10 cellular contexts compared by ENCODE assay signal in genomic region chr19:15108145-15108844, GRCh38. TPM values are rescaled to one million over a fixed set of nuclear protein-coding genes. Genes with fewer than 3 reads are reported as not detected.
DNase-seq lines count a peak whose midpoint lies in the region; ATAC-seq and TF ChIP-seq lines count a peak whose summit lies in the region.
"Had no signal": no experiment of that assay in that cellular context is flagged by ENCODE, and none has a peak within 500 bp of the region (broad histone marks: within the 10 kb centered on the region; RNA-seq: fewer than 3 reads in every experiment).

No MANE protein-coding gene starts in this region.

- peaks cover 8% of the 10 kb centered on the region for H3K9me3 ChIP-seq in A673 (ENCODE audit: low read depth, low read length, poor library complexity, severe bottlenecking)
- H3K9me3 ChIP-seq in esophagus (ENCODE audit: control insufficient read depth in 2 of 2, insufficient read depth in 1 of 2, low read depth in 1 of 2, low read length in 1 of 2) = peaks cover 0 to 3% of the 10 kb centered on the region in 2 donors
- H3K9me3 ChIP-seq in muscle layer of duodenum (ENCODE audit: control insufficient read depth in 1 of 2, low read length in 2 of 2) = peaks cover 5 to 8% of the 10 kb centered on the region in 2 donors

- H3K27me3 ChIP-seq in A673 (replicated peaks; ENCODE audit: insufficient read depth, low read depth, low read length, poor library complexity) (no peaks in the 10 kb centered on the region), esophagus (ENCODE audit: control insufficient read depth in 1 of 2, insufficient read depth in 2 of 2, low read length in 2 of 2) (no peaks in the 10 kb centered on the region), muscle layer of duodenum (ENCODE audit: low read depth, low read length) (no peaks in the 10 kb centered on the region)

- H3K27ac ChIP-seq in A673 (ENCODE audit: low read depth, low read length, poor library complexity, severe bottlenecking) (peak overlapping the region; percentile 91), esophagus (ENCODE audit: low read depth in 2 of 2, low read length in 1 of 2) (peak overlapping the region; percentile 74 to 85), muscle layer of duodenum (ENCODE audit: low read length) (peak overlapping the region; percentile 75)

- POLR2A ChIA-PET in A673 (lab: Charles Lee; ENCODE audit: low non-redundant PET) = no interaction called here

- WGBS in esophagus, 2 donors = 42 to 45% methylated on average over 10 of the region's 10 CpGs

- DNase-seq in A673 (ENCODE audit: low spot score) (no peak), RPMI7951 (ENCODE audit: low read depth) (peak; percentile 27), NCI-H345 treated with DMSO at 0.1 percent for 48 hours (lab: John Stamatoyannopoulos, UW; ENCODE audit: unreplicated experiment) (no peak)
- DNase-seq: NCI-H1092 treated with DMSO at 0.1 percent for 48 hours had no signal

- intact Hi-C loops in A673 (cut with micrococcal nuclease; ENCODE audit: unreplicated experiment) = no loop called here

- H3K4me1 ChIP-seq in A673 (ENCODE audit: insufficient read depth, low read length, poor library complexity, severe bottlenecking) = peaks cover 8% of the 10 kb centered on the region
- no peaks in the 10 kb centered on the region for H3K4me1 ChIP-seq in esophagus (ENCODE audit: control insufficient read depth in 2 of 2, insufficient read depth in 2 of 2, low read length in 1 of 2)
- H3K4me1 ChIP-seq in muscle layer of duodenum (ENCODE audit: control insufficient read depth in 1 of 2, insufficient read depth in 2 of 2, low read length in 2 of 2) = peaks cover 0 to 10% of the 10 kb centered on the region in 2 donors

- ATAC-seq in activated CD4-positive, CD25-positive, alpha-beta regulatory T cell treated with anti-CD3 and anti-CD28 coated beads, Interleukin-2, amount 50 U/mL, for 24 hours = no peak
- ATAC-seq in HG03175 (IDR thresholded peaks at IDR 0.05; ENCODE audit: unreplicated experiment) (no peak), esophagus mucosa (no peak)

- H3K4me3 ChIP-seq in A673 (ENCODE audit: low read depth, low read length, poor library complexity, severe bottlenecking) (peak overlapping the region; percentile 67), esophagus (ENCODE audit: low read depth in 1 of 2, low read length in 2 of 2) (peak overlapping the region; percentile 51 to 63), muscle layer of duodenum (ENCODE audit: low read depth in 1 of 2, low read length in 2 of 2) (peak overlapping the region; percentile 67 to 73)

- H3K36me3 ChIP-seq in A673 (ENCODE audit: insufficient read depth, low read length, poor library complexity, severe bottlenecking) (peaks cover 27% of the 10 kb centered on the region), esophagus (ENCODE audit: control insufficient read depth in 2 of 2, insufficient read depth in 2 of 2, low read length in 1 of 2) (peaks cover 4 to 15% of the 10 kb centered on the region in 2 donors), muscle layer of duodenum (ENCODE audit: control insufficient read depth in 1 of 2, insufficient read depth in 2 of 2, low read length in 2 of 2) (peaks cover 3 to 32% of the 10 kb centered on the region in 2 donors)

- BruUV-seq in A673 (replicated peaks; lab: Mats Ljungman, UMichigan) = no TSS peak

- CTCF ChIA-PET in A673 (lab: Charles Lee) = no interaction called here

- no peak for TF ChIP-seq CTCF in A673 (conservative IDR thresholded peaks at IDR 0.05; ENCODE audit: low read depth, low read length)

RNA-seq across cellular contexts. Expression of gene SYDE1, which starts 1.1 kb away (rescaled TPM):
- 30.1 and 32.3 TPM in 2 replicates for total RNA-seq in A673 (2021)
- 15.0 and 23.3 TPM in 2 replicates for total RNA-seq in RPMI7951 (2014; rRNA removed; shearing (Covaris generic))
- polyA plus RNA-seq in esophagus = 1 to 10 TPM; 2.0 to 3.9 TPM
- 2.4 TPM for total RNA-seq in esophagus mucosa

RNA-seq across cellular contexts. Expression of gene OR1I1, which starts 26.3 kb away (rescaled TPM):
- total RNA-seq in A673 (2021) (not detected in 2 replicates), esophagus mucosa (not detected)
- total RNA-seq in RPMI7951 (2014; rRNA removed; shearing (Covaris generic)) = not detected in 2 replicates
- not detected for polyA plus RNA-seq in esophagus
- total RNA-seq: omental fat pad had no signal

RNA-seq across cellular contexts. Expression of gene CASP14, which starts 59.0 kb away (rescaled TPM):
- total RNA-seq in A673 (2021) (not detected in 2 replicates), esophagus mucosa (0.16 TPM)
- total RNA-seq in RPMI7951 (2014; rRNA removed; shearing (Covaris generic)) = 0.36 and 0.39 TPM in 2 replicates
- under 1 TPM; 0.11 to 0.22 TPM for polyA plus RNA-seq in esophagus
- total RNA-seq: omental fat pad had no signal
